Comparison of ENCODE assay signal across 12 cellular contexts in the genomic region with DNA sequence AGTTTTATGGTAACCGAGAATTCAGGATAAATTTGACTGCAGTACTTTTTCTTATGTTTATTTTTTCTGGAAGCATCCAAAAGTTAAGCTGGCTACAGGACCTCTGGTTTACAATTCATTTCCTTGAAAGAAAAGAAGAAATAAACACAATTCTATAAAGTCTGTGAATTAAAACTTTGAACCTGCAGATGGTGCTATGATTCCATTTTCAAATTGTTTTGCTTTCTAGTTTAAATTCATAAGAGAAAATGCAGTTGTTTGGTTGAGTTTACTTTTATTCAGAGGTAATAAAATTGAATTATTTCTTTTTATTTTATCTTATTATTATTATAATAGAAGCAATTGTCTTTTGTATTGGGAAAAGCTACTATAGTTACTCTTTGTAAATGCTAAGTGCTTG. TPM values are rescaled to one million over a fixed set of nuclear protein-coding genes. Genes with fewer than 3 reads are reported as not detected.
A peak's percentile ranks its signal among the peaks of the same experiment; 100 is the strongest.
DNase-seq lines count a peak whose midpoint lies in the region; ATAC-seq and TF ChIP-seq lines count a peak whose summit lies in the region.
"Had no signal": no experiment of that assay in that cellular context is flagged by ENCODE, and none has a peak within 500 bp of the region (broad histone marks: within the 10 kb centered on the region; RNA-seq: fewer than 3 reads in every experiment).

No MANE protein-coding gene starts in this region.

- no TSS peak for BruUV-seq in A673 (replicated peaks; lab: Mats Ljungman, UMichigan)

- no peak overlapping the region for H3K9ac ChIP-seq in SK-N-MC (ENCODE audit: insufficient read length)

- H3K4me3 ChIP-seq in A673 (ENCODE audit: low read depth, low read length, poor library complexity, severe bottlenecking) (no peak overlapping the region), GM23338 (no peak overlapping the region), SK-N-MC (no peak overlapping the region)

- H3K4me1 Mint-ChIP-seq in GM23338, result peaks cover 9% of the 10 kb centered on the region
- H3K4me1 Mint-ChIP-seq: mesothelial cell of epicardium had no signal

- DNase-seq in A673 (ENCODE audit: low spot score) (peak; percentile 21), GM23338 (ENCODE audit: low spot score) (peak; percentile 44), SK-N-MC (ENCODE audit: low read depth, low spot score) (peak; percentile 14), globus pallidus (ENCODE audit: low spot score) (peak; percentile 4), OCI-M2 (lab: John Stamatoyannopoulos, UW; ENCODE audit: unreplicated experiment) (no peak), putamen (ENCODE audit: low spot score) (no peak)
- DNase-seq: activated T-cell treated with anti-CD3 and anti-CD28 coated beads, Interleukin-2, amount 50 U/mL, for 72 hours; effector CD8-positive, alpha-beta T cell had no signal

- H3K27me3 ChIP-seq in A673 (replicated peaks; ENCODE audit: insufficient read depth, low read depth, low read length, poor library complexity) (no peaks in the 10 kb centered on the region), GM23338 (ENCODE audit: insufficient read depth) (no peaks in the 10 kb centered on the region)

- H3K27ac ChIP-seq in A673 (ENCODE audit: low read depth, low read length, poor library complexity, severe bottlenecking), result no peak overlapping the region
- no peak overlapping the region for H3K27ac ChIP-seq in GM23338 (ENCODE audit: low read depth)
- no peak overlapping the region for H3K27ac ChIP-seq in SK-N-MC

- H3K36me3 ChIP-seq in A673 (ENCODE audit: insufficient read depth, low read length, poor library complexity, severe bottlenecking) (no peaks in the 10 kb centered on the region), GM23338 (ENCODE audit: insufficient read depth) (no peaks in the 10 kb centered on the region), SK-N-MC (ENCODE audit: insufficient read depth, low read length) (no peaks in the 10 kb centered on the region)

- no peak overlapping the region for H3K4me2 ChIP-seq in GM23338

- TF ChIP-seq CTCF in A673 (conservative IDR thresholded peaks at IDR 0.05; ENCODE audit: low read depth, low read length), result peak; percentile 45; the same call in 1 of the 2 replicates
- TF ChIP-seq CTCF in GM23338 (conservative IDR thresholded peaks at IDR 0.05; ENCODE audit: low read depth in 2 of 2), result peak in 1 of 2 experiments; percentile 49; a peak in 3 of 4 replicates

- no peaks in the 10 kb centered on the region for H3K9me3 ChIP-seq in A673 (ENCODE audit: low read depth, low read length, poor library complexity, severe bottlenecking)
- H3K9me3 ChIP-seq in SK-N-MC (ENCODE audit: low read depth, low read length), result no peaks in the 10 kb centered on the region

- H3K4me1 ChIP-seq in A673 (ENCODE audit: insufficient read depth, low read length, poor library complexity, severe bottlenecking) (no peaks in the 10 kb centered on the region), GM23338 (ENCODE audit: insufficient read depth) (peaks cover 13% of the 10 kb centered on the region; the same call in 1 of the 2 replicates)

- no peaks in the 10 kb centered on the region for H3K9me2 ChIP-seq in GM23338 (ENCODE audit: insufficient read depth)

- H3K36me3 Mint-ChIP-seq in GM23338 (ENCODE audit: low read depth), result no peaks in the 10 kb centered on the region
- H3K36me3 Mint-ChIP-seq: mesothelial cell of epicardium had no signal

- no peaks in the 10 kb centered on the region for H3K79me2 ChIP-seq in GM23338 (replicated peaks; ENCODE audit: insufficient read depth)

- ATAC-seq in GM23338, result no peak
- no peak for ATAC-seq in HG02870 (IDR thresholded peaks at IDR 0.05; ENCODE audit: unreplicated experiment)
- ATAC-seq in GM19324 (IDR thresholded peaks at IDR 0.05; ENCODE audit: low FRiP score, unreplicated experiment), result no peak
- ATAC-seq: activated T-cell treated with anti-CD3 and anti-CD28 coated beads, Interleukin-2, amount 50 U/mL, for 72 hours had no signal

- intact Hi-C loops in A673 (cut with micrococcal nuclease; ENCODE audit: unreplicated experiment), result loop anchor here (2.0 to 5.0 kb wide), 2 partner anchors 148 to 278 kb away; no protein-coding TSS in a partner anchor

- CTCF ChIA-PET in A673 (lab: Charles Lee), result interaction anchor here (0.9 kb wide), 1 partner anchor 199 kb away, joined by 3 read pairs; no protein-coding TSS in a partner anchor

- POLR2A ChIA-PET in A673 (lab: Charles Lee; ENCODE audit: low non-redundant PET), result no interaction called here

- H3K27me3 Mint-ChIP-seq in GM23338 (ENCODE audit: insufficient read depth, low read depth, poor library complexity), result no peaks in the 10 kb centered on the region

- no peaks in the 10 kb centered on the region for H3F3A ChIP-seq in GM23338 (replicated peaks; ENCODE audit: low read depth)

- H3K4me3 Mint-ChIP-seq in GM23338, result no peak overlapping the region
- H3K4me3 Mint-ChIP-seq: activated T-cell treated with anti-CD3 and anti-CD28 coated beads, Interleukin-2, amount 50 U/mL, for 72 hours; mesothelial cell of epicardium had no signal

- no peak overlapping the region for H2AFZ ChIP-seq in GM23338

- no peaks in the 10 kb centered on the region for H4K20me1 ChIP-seq in GM23338 (replicated peaks; ENCODE audit: insufficient read depth)

- no peaks in the 10 kb centered on the region for H3K9me3 Mint-ChIP-seq in GM23338
- H3K9me3 Mint-ChIP-seq: activated T-cell treated with anti-CD3 and anti-CD28 coated beads, Interleukin-2, amount 50 U/mL, for 72 hours; mesothelial cell of epicardium had no signal

- no peak overlapping the region for H3K27ac Mint-ChIP-seq in GM23338
- H3K27ac Mint-ChIP-seq: activated T-cell treated with anti-CD3 and anti-CD28 coated beads, Interleukin-2, amount 50 U/mL, for 72 hours; mesothelial cell of epicardium had no signal

TF ChIP-seq in GM23338, 12 proteins besides CTCF, POLR2A, EP300 and RAD21 (continues in another document):
- TF ChIP-seq STAT1 (IDR thresholded peaks at IDR 0.05; ENCODE audit: unreplicated experiment), result no peak
- TF ChIP-seq EZH2 (IDR thresholded peaks at IDR 0.05; ENCODE audit: low read depth, unreplicated experiment), result no peak
- no peak for TF ChIP-seq EZH2phosphoT487 (IDR thresholded peaks at IDR 0.05; ENCODE audit: unreplicated experiment)
- no peak for TF ChIP-seq JUNB (IDR thresholded peaks at IDR 0.05; ENCODE audit: unreplicated experiment)
- TF ChIP-seq, protein P1, sequence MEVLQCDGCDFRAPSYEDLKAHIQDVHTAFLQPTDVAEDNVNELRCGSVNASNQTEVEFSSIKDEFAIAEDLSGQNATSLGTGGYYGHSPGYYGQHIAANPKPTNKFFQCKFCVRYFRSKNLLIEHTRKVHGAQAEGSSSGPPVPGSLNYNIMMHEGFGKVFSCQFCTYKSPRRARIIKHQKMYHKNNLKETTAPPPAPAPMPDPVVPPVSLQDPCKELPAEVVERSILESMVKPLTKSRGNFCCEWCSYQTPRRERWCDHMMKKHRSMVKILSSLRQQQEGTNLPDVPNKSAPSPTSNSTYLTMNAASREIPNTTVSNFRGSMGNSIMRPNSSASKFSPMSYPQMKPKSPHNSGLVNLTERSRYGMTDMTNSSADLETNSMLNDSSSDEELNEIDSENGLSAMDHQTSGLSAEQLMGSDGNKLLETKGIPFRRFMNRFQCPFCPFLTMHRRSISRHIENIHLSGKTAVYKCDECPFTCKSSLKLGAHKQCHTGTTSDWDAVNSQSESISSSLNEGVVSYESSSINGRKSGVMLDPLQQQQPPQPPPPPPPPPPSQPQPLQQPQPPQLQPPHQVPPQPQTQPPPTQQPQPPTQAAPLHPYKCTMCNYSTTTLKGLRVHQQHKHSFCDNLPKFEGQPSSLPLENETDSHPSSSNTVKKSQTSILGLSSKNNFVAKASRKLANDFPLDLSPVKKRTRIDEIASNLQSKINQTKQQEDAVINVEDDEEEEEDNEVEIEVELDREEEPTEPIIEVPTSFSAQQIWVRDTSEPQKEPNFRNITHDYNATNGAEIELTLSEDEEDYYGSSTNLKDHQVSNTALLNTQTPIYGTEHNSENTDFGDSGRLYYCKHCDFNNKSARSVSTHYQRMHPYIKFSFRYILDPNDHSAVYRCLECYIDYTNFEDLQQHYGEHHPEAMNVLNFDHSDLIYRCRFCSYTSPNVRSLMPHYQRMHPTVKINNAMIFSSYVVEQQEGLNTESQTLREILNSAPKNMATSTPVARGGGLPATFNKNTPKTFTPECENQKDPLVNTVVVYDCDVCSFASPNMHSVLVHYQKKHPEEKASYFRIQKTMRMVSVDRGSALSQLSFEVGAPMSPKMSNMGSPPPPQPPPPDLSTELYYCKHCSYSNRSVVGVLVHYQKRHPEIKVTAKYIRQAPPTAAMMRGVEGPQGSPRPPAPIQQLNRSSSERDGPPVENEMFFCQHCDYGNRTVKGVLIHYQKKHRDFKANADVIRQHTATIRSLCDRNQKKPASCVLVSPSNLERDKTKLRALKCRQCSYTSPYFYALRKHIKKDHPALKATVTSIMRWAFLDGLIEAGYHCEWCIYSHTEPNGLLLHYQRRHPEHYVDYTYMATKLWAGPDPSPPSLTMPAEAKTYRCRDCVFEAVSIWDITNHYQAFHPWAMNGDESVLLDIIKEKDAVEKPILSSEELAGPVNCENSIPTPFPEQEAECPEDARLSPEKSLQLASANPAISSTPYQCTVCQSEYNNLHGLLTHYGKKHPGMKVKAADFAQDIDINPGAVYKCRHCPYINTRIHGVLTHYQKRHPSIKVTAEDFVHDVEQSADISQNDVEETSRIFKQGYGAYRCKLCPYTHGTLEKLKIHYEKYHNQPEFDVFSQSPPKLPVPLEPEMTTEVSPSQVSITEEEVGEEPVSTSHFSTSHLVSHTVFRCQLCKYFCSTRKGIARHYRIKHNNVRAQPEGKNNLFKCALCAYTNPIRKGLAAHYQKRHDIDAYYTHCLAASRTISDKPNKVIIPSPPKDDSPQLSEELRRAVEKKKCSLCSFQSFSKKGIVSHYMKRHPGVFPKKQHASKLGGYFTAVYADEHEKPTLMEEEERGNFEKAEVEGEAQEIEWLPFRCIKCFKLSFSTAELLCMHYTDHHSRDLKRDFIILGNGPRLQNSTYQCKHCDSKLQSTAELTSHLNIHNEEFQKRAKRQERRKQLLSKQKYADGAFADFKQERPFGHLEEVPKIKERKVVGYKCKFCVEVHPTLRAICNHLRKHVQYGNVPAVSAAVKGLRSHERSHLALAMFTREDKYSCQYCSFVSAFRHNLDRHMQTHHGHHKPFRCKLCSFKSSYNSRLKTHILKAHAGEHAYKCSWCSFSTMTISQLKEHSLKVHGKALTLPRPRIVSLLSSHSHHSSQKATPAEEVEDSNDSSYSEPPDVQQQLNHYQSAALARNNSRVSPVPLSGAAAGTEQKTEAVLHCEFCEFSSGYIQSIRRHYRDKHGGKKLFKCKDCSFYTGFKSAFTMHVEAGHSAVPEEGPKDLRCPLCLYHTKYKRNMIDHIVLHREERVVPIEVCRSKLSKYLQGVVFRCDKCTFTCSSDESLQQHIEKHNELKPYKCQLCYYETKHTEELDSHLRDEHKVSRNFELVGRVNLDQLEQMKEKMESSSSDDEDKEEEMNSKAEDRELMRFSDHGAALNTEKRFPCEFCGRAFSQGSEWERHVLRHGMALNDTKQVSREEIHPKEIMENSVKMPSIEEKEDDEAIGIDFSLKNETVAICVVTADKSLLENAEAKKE (CRISPR knock-in tag; IDR thresholded peaks at IDR 0.05), result no peak

RNA-seq across cellular contexts. Expression of a gene that starts 1.8 kb away (rescaled TPM):
- total RNA-seq in A673 (2021), result not detected in 2 replicates
- total RNA-seq in GM23338 (2014; rRNA removed; shearing (Covaris generic)), result not detected in 2 replicates
- not detected in 2 replicates for polyA plus RNA-seq in GM23338 (2016; fragmentation: Nextera tagmentation; extraction: Ambion mirVana)
- total RNA-seq: activated T-cell treated with anti-CD3 and anti-CD28 coated beads, Interleukin-2, amount 50 U/mL, for 72 hours; mesothelial cell of epicardium; T-helper 1 cell treated with Interleukin-12 subunit alpha and Interleukin-12 subunit beta and Interleukin-4 antibody, amounts not matched to agents 30 ng/mL and 1 ng/mL, for 36 hours had no signal

RNA-seq across cellular contexts. Expression of a gene that starts 51.1 kb away (rescaled TPM):
- total RNA-seq in A673 (2021), result not detected in 2 replicates
- total RNA-seq in GM23338 (2014; rRNA removed; shearing (Covaris generic)), result 1.6 and 2.5 TPM in 2 replicates
- 1.7 and 1.9 TPM in 2 replicates for polyA plus RNA-seq in GM23338 (2016; fragmentation: Nextera tagmentation; extraction: Ambion mirVana)
- total RNA-seq: activated T-cell treated with anti-CD3 and anti-CD28 coated beads, Interleukin-2, amount 50 U/mL, for 72 hours; T-helper 1 cell treated with Interleukin-12 subunit alpha and Interleukin-12 subunit beta and Interleukin-4 antibody, amounts not matched to agents 30 ng/mL and 1 ng/mL, for 36 hours had no signal

Comparison
In these comparisons a context has a peak if more than half of its experiments do, and no peak if none do; other contexts are left out.
1. DNase-seq: peak in A673 (single experiment), GM23338 (single experiment), SK-N-MC (single experiment) and globus pallidus (single experiment); none in OCI-M2 (single experiment) and putamen (single experiment).